Comparison of ENCODE assay signal across 8 cellular contexts in the genomic region with DNA sequence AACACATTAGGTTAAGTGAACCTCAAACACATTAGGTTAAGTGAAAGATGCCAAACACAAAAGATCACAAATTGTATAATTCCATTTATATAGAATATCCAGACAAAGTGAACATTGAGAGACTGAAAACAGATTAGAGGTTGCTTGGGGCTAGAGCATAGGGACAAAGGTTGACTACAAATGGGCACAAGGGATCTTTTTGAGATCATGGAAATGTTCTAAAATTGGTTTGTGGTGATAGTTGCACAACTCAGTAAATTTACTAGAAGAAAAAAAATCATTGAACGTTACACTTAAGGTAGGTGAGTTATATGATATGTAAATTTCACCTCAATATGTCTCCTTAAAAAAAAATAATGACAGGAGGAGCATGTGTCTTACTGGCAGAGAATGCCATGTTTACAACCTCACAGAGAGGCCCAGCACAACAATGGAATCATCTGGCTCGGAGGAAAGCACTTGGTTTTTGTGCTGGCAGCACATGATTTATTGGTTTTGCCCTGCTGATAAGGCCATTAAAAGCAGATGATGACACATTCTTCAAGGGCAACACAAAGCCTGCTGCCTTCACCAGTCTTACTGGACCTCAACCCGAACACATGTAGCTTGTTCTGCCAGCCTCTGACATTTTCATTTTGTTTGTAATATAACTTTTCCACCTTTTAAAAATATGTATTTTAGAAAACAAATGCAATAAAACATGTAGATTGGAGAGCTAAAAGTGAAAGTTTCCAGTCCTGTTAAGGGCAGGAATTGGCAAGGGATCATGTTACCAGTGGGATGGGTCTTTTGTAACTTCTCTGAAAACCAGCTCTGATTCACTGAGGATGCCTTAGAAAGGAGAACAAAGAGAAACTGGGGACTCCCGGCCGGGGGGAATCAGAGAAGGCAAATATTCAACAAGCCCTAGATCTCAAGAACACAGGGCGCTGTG. TPM values are rescaled to one million over a fixed set of nuclear protein-coding genes. Genes with fewer than 3 reads are reported as not detected.
DNase-seq lines count a peak whose midpoint lies in the region; ATAC-seq, FAIRE-seq and TF ChIP-seq lines count a peak whose summit lies in the region.

No MANE protein-coding gene starts in this region.

- ATAC-seq in left colon, result peak; percentile 40
- no peak for ATAC-seq in HG02763 (IDR thresholded peaks at IDR 0.05; ENCODE audit: unreplicated experiment)

- peak overlapping the region; percentile 12 for H3K4me3 ChIP-seq in astrocyte of the spinal cord (ENCODE audit: low read depth, low read length)

- no peaks in the 10 kb centered on the region for H3K36me3 Mint-ChIP-seq in immature natural killer cell

- in situ Hi-C loops in astrocyte of the spinal cord (cut with HindIII; ENCODE audit: low sequenced_read_pairs), result no loop called here

- no peak for TF ChIP-seq POLR2A in GM12892 (IDR thresholded peaks at IDR 0.05; ENCODE audit: low read depth, low read length)

- H3K27ac Mint-ChIP-seq in immature natural killer cell, result no peak overlapping the region

- no peaks in the 10 kb centered on the region for H3K4me1 Mint-ChIP-seq in immature natural killer cell

- DNase-seq in COLO668 (lab: John Stamatoyannopoulos, UW; ENCODE audit: unreplicated experiment) (peak; percentile 68), NCI-H1417 treated with DMSO at 0.1 percent for 48 hours (lab: John Stamatoyannopoulos, UW) (peak; percentile 67), astrocyte of the spinal cord (ENCODE audit: low read depth, low spot score) (peak; percentile 86), left colon (no peak), GM12892 (ENCODE audit: insufficient read length) (no peak), immature natural killer cell (no peak), NK-92 (lab: John Stamatoyannopoulos, UW; ENCODE audit: unreplicated experiment) (no peak)

- no peak for FAIRE-seq in GM12892 (lab: Jason Lieb, UNC)

- intact Hi-C loops in left colon (cut with DNase I, micrococcal nuclease), result no loop called here

- TF ChIP-seq CTCF in astrocyte of the spinal cord (IDR thresholded peaks at IDR 0.05; ENCODE audit: low read depth, low read length), result no peak

- H3K9me3 Mint-ChIP-seq in immature natural killer cell, result peaks cover 0 to 6% (median 0%) of the 10 kb centered on the region in 6 donors

- no peak overlapping the region for H3K4me3 Mint-ChIP-seq in immature natural killer cell

- H3K27me3 Mint-ChIP-seq in immature natural killer cell (ENCODE audit: low read depth in 3 of 3), result peaks cover 5 to 20% (median 5%) of the 10 kb centered on the region in 3 donors

RNA-seq across cellular contexts. Expression of gene LMOD2, which starts 11.9 kb away (rescaled TPM):
- not detected for total RNA-seq in left colon
- polyA plus RNA-seq in GM12892 (2012; ENCODE audit: missing spikeins), result not detected
- not detected for polyA plus RNA-seq in immature natural killer cell

RNA-seq across cellular contexts. Expression of gene ASB15, which starts 42.1 kb away (rescaled TPM):
- total RNA-seq in left colon, result not detected
- not detected for polyA plus RNA-seq in GM12892 (2012; ENCODE audit: missing spikeins)
- not detected for polyA plus RNA-seq in immature natural killer cell

Comparison
In these comparisons a context has a peak if more than half of its experiments do, and no peak if none do; other contexts are left out.
1. DNase-seq: peak in COLO668 (single experiment), NCI-H1417 treated with DMSO at 0.1 percent for 48 hours (single experiment) and astrocyte of the spinal cord (single experiment); none in left colon (0 of 2), GM12892 (single experiment), immature natural killer cell (0 of 3) and NK-92 (single experiment).